ENCODE assay signal across 8 cellular contexts in the genomic region with DNA sequence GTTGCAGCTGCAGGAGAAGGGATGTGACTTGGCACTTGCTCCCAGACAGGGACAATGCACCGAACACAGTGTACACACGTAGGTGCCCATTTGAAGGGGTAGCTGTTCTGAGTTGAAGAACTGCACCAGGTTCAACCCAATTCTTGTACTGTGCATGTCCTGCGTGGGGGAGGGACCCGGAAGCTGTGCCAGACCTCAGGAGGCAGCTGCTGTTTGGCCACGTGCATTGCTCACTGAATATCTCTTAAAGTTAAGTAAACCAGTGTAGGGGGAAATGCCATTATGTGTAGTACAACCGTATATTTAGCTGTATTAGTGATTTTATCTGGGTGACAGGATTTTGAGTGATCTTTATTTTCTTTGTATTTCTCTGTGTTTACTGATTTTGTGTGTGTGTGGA. TPM values are rescaled to one million over a fixed set of nuclear protein-coding genes. Genes with fewer than 3 reads are reported as not detected.
DNase-seq lines count a peak whose midpoint lies in the region; TF ChIP-seq lines count a peak whose summit lies in the region.

No MANE protein-coding gene starts in this region.

- H3K27me3 Mint-ChIP-seq in activated CD4-positive, alpha-beta T cell treated with anti-CD3 and anti-CD28 coated beads, Interleukin-2, amount 10 ng/mL, durations not matched to agents 7 days and 5 days: peaks cover 11% of the 10 kb centered on the region

- peak overlapping the region; percentile 42 for H3K27ac Mint-ChIP-seq in activated CD4-positive, alpha-beta T cell treated with anti-CD3 and anti-CD28 coated beads, Interleukin-2, amount 10 ng/mL, durations not matched to agents 7 days and 5 days

- DNase-seq in activated CD4-positive, alpha-beta T cell treated with anti-CD3 and anti-CD28 coated beads, Interleukin-2, amount 10 ng/mL, durations not matched to agents 7 days and 5 days: peak; percentile 6
- DNase-seq in activated CD4-positive, alpha-beta T cell treated with anti-CD3 and anti-CD28 coated beads, Interleukin-2, amount 50 U/mL, for 4 hours: no peak
- DNase-seq in KBM-7: peak; percentile 52
- peak; percentile 18 for DNase-seq in left ventricle myocardium inferior
- DNase-seq in activated effector memory CD4-positive, alpha-beta T cell treated with Interleukin-2 at 50 U/mL for 16 hours: no peak
- DNase-seq in NCI-H1436 (lab: John Stamatoyannopoulos, UW): no peak

- H3K36me3 Mint-ChIP-seq in activated CD4-positive, alpha-beta T cell treated with anti-CD3 and anti-CD28 coated beads, Interleukin-2, amount 10 ng/mL, durations not matched to agents 7 days and 5 days (ENCODE audit: low read depth): no peaks in the 10 kb centered on the region

- H3K9me3 Mint-ChIP-seq in activated CD4-positive, alpha-beta T cell treated with anti-CD3 and anti-CD28 coated beads, Interleukin-2, amount 10 ng/mL, durations not matched to agents 7 days and 5 days: no peaks in the 10 kb centered on the region

- H3K36me3 ChIP-seq in left ventricle myocardium inferior: no peaks in the 10 kb centered on the region
- H3K36me3 ChIP-seq in skeletal muscle tissue (ENCODE audit: control insufficient read depth in 3 of 3, insufficient read depth in 3 of 3, low read length in 3 of 3): no peaks in the 10 kb centered on the region

- peaks cover 5% of the 10 kb centered on the region for H3K4me1 ChIP-seq in left ventricle myocardium inferior
- H3K4me1 ChIP-seq in skeletal muscle tissue (ENCODE audit: control insufficient read depth in 3 of 3, insufficient read depth in 3 of 3, low read length in 3 of 3): peaks cover 0 to 7% (median 0%) of the 10 kb centered on the region in 3 donors

- intact Hi-C loops in left ventricle myocardium inferior (cut with micrococcal nuclease): loop anchor here (10.0 kb wide), 1 partner anchor 163 kb away; no protein-coding TSS in a partner anchor

- H3K9me3 ChIP-seq in left ventricle myocardium inferior (replicated peaks): no peaks in the 10 kb centered on the region
- H3K9me3 ChIP-seq in skeletal muscle tissue (ENCODE audit: control insufficient read depth in 3 of 3, low read length in 3 of 3): no peaks in the 10 kb centered on the region

- no peak for TF ChIP-seq CTCF in WI38 (IDR thresholded peaks at IDR 0.05; ENCODE audit: low read depth, low read length)
- no peak for TF ChIP-seq CTCF in left ventricle myocardium inferior (IDR thresholded peaks at IDR 0.05; ENCODE audit: borderline replicate concordance)

- peak overlapping the region; percentile 57; the same call in 1 of the 2 replicates for H3K4me3 ChIP-seq in WI38 (ENCODE audit: low read depth, low read length)
- peak overlapping the region; percentile 66 for H3K4me3 ChIP-seq in left ventricle myocardium inferior
- H3K4me3 ChIP-seq in skeletal muscle tissue (ENCODE audit: low read length in 3 of 3): peak overlapping the region; percentile 41 to 66 (median 56)

- CTCF ChIA-PET in activated CD4-positive, alpha-beta T cell treated with anti-CD3 and anti-CD28 coated beads, Interleukin-2, amount 10 ng/mL, durations not matched to agents 7 days and 5 days (lab: Charles Lee): interaction anchor here (0.6 to 4.6 kb wide), 8 partner anchors 9 to 1024 kb away, joined by 3 to 25 read pairs (median 4); no protein-coding TSS in a partner anchor

- H3K9ac ChIP-seq in skeletal muscle tissue (ENCODE audit: low read depth in 1 of 3, low read length in 3 of 3): peak overlapping the region in 2 of 3 donors; percentile 36 to 62

- H3K4me1 Mint-ChIP-seq in activated CD4-positive, alpha-beta T cell treated with anti-CD3 and anti-CD28 coated beads, Interleukin-2, amount 10 ng/mL, durations not matched to agents 7 days and 5 days: peaks cover 6% of the 10 kb centered on the region

- H3K27me3 ChIP-seq in left ventricle myocardium inferior (ENCODE audit: low read depth) (no peaks in the 10 kb centered on the region), skeletal muscle tissue (ENCODE audit: control insufficient read depth in 3 of 3, insufficient read depth in 3 of 3, low read length in 3 of 3) (peaks cover 0 to 9% (median 0%) of the 10 kb centered on the region in 3 donors)

- POLR2A ChIA-PET in activated CD4-positive, alpha-beta T cell treated with anti-CD3 and anti-CD28 coated beads, Interleukin-2, amount 10 ng/mL, durations not matched to agents 7 days and 5 days (lab: Charles Lee): no interaction called here

- in situ Hi-C loops in KBM-7 (cut with MboI; ENCODE audit: low pct_unique_long_range_greater_than_20kb, low sequenced_read_pairs): loop anchor here (25.0 kb wide), 1 partner anchor 155 kb away; no protein-coding TSS in a partner anchor

- peak overlapping the region; percentile 70 for H3K27ac ChIP-seq in left ventricle myocardium inferior (replicated peaks)
- peak overlapping the region; percentile 21 for H3K27ac ChIP-seq in skeletal muscle tissue (ENCODE audit: low read depth, low read length)

- peak overlapping the region; percentile 60 for H3K4me3 Mint-ChIP-seq in activated CD4-positive, alpha-beta T cell treated with anti-CD3 and anti-CD28 coated beads, Interleukin-2, amount 10 ng/mL, durations not matched to agents 7 days and 5 days

RNA-seq across cellular contexts. Expression of a gene that starts 12.0 kb away (rescaled TPM):
- total RNA-seq in activated CD4-positive, alpha-beta T cell treated with anti-CD3 and anti-CD28 coated beads, Interleukin-2, amount 10 ng/mL, durations not matched to agents 7 days and 5 days: 100 to 1,000 TPM; 149 to 191 TPM
- 115 TPM for total RNA-seq in left ventricle myocardium inferior
- 145 TPM for total RNA-seq in skeletal muscle tissue

Comparison
In these comparisons a context has a peak if more than half of its experiments do, and no peak if none do; other contexts are left out.
1. DNase-seq: peak in activated CD4-positive, alpha-beta T cell treated with anti-CD3 and anti-CD28 coated beads, Interleukin-2, amount 10 ng/mL, durations not matched to agents 7 days and 5 days (single experiment), KBM-7 (single experiment) and left ventricle myocardium inferior (single experiment); none in activated CD4-positive, alpha-beta T cell treated with anti-CD3 and anti-CD28 coated beads, Interleukin-2, amount 50 U/mL, for 4 hours (0 of 2), activated effector memory CD4-positive, alpha-beta T cell treated with Interleukin-2 at 50 U/mL for 16 hours (single experiment) and NCI-H1436 (single experiment).
2. Peak in every context shown above with its lines, with median percentiles within 50 percentile points of each other: H3K4me3 ChIP-seq.